ENCODE assay signal across 17 cellular contexts in the genomic region with DNA sequence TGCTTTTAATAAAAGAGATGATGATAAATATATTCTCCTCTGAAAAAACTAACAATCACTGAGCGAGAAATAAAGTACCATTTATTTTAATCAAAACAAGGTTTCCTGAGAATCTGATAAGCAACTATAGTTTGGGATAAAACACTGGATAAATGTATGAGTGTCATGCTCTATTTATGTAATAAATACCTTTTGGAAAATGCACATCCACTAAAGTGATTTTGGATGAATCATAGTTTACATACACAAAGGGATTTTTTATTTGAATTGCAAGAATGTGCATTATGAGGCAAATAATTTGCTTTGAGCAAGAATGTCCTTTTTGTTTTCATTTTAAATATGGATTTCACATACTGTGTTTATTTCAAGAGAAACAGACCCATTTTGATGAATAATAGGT.
DNase-seq lines count a peak whose midpoint lies in the region; ATAC-seq and TF ChIP-seq lines count a peak whose summit lies in the region.
"Had no signal": no experiment of that assay in that cellular context is flagged by ENCODE, and none has a peak within 500 bp of the region (broad histone marks: within the 10 kb centered on the region; RNA-seq: fewer than 3 reads in every experiment).

No MANE protein-coding gene starts in this region.

- no peaks in the 10 kb centered on the region for H3K36me3 Mint-ChIP-seq in naive thymus-derived CD4-positive, alpha-beta T cell
- H3K36me3 Mint-ChIP-seq: CD4-positive, CD25-positive, alpha-beta regulatory T cell; CD8-positive, alpha-beta T cell had no signal

- no peaks in the 10 kb centered on the region for H4K20me1 ChIP-seq in IMR-90 (ENCODE audit: insufficient read depth, low read length)

- no peak overlapping the region for H2AK5ac ChIP-seq in IMR-90 (ENCODE audit: low read depth, low read length)

- no peak overlapping the region for H2BK15ac ChIP-seq in IMR-90 (ENCODE audit: low read depth, low read length)

- no peaks in the 10 kb centered on the region for H3K79me1 ChIP-seq in IMR-90 (ENCODE audit: low read depth in 1 of 2, low read length in 2 of 2)

- no peak overlapping the region for H4K91ac ChIP-seq in IMR-90 (ENCODE audit: insufficient read depth, low read depth, low read length)

- no peak overlapping the region for H3K27ac Mint-ChIP-seq in naive thymus-derived CD4-positive, alpha-beta T cell
- H3K27ac Mint-ChIP-seq: CD4-positive, CD25-positive, alpha-beta regulatory T cell; CD8-positive, alpha-beta T cell; GM23338; H9 had no signal

- no peak overlapping the region for H3K14ac ChIP-seq in IMR-90 (replicated peaks; ENCODE audit: low read depth, low read length)

- H3K4me1 Mint-ChIP-seq in naive thymus-derived CD4-positive, alpha-beta T cell: no peaks in the 10 kb centered on the region
- H3K4me1 Mint-ChIP-seq: CD4-positive, CD25-positive, alpha-beta regulatory T cell; GM23338; H9 had no signal

- H3K9me3 Mint-ChIP-seq in naive thymus-derived CD4-positive, alpha-beta T cell: no peaks in the 10 kb centered on the region
- H3K9me3 Mint-ChIP-seq: CD8-positive, alpha-beta T cell had no signal

- no peak overlapping the region; the same call in 1 of the 2 replicates for H3K27ac ChIP-seq in IMR-90 (ENCODE audit: insufficient read depth, low read length)
- H3K27ac ChIP-seq in naive thymus-derived CD4-positive, alpha-beta T cell (ENCODE audit: low read depth, low read length): no peak overlapping the region
- H3K27ac ChIP-seq: C4-2B had no signal

- H2AFZ ChIP-seq in IMR-90 (replicated peaks; ENCODE audit: low read length, poor library complexity): no peak overlapping the region
- H2AFZ ChIP-seq: GM23338 had no signal

- no peak overlapping the region for H3K4ac ChIP-seq in IMR-90 (ENCODE audit: low read depth, low read length)

- H3K36me3 ChIP-seq in IMR-90 (ENCODE audit: control insufficient read depth, insufficient read depth, low read length) (no peaks in the 10 kb centered on the region), skeletal muscle satellite cell (ENCODE audit: insufficient read depth, low read length) (no peaks in the 10 kb centered on the region)
- no peaks in the 10 kb centered on the region for H3K36me3 ChIP-seq in naive thymus-derived CD4-positive, alpha-beta T cell (ENCODE audit: control insufficient read depth in 2 of 3, insufficient read depth in 3 of 3, low read length in 3 of 3)

- no peak for TF ChIP-seq CTCF in IMR-90 (conservative IDR thresholded peaks at IDR 0.05; ENCODE audit: low read depth, low read length)

- no peak overlapping the region for H3K56ac ChIP-seq in IMR-90 (ENCODE audit: extremely low read depth, insufficient read depth, low read length)

- no peaks in the 10 kb centered on the region for H3K9me1 ChIP-seq in IMR-90 (ENCODE audit: insufficient read depth, low read length)

- H3K9me3 ChIP-seq in IMR-90 (ENCODE audit: control insufficient read depth, insufficient read depth, low read length) (no peaks in the 10 kb centered on the region), skeletal muscle satellite cell (replicated peaks; ENCODE audit: low read length) (no peaks in the 10 kb centered on the region)
- no peaks in the 10 kb centered on the region for H3K9me3 ChIP-seq in naive thymus-derived CD4-positive, alpha-beta T cell (ENCODE audit: control insufficient read depth in 2 of 3, low read length in 3 of 3)
- H3K9me3 ChIP-seq: Caco-2 had no signal

- H2AK9ac ChIP-seq in IMR-90 (replicated peaks; ENCODE audit: low read depth, low read length, poor library complexity): no peak overlapping the region

- no peaks in the 10 kb centered on the region for H3K4me1 ChIP-seq in IMR-90 (ENCODE audit: control insufficient read depth, insufficient read depth, low read length)
- H3K4me1 ChIP-seq in skeletal muscle satellite cell (ENCODE audit: control insufficient read depth, insufficient read depth, low read length): peaks cover 16% of the 10 kb centered on the region
- H3K4me1 ChIP-seq in naive thymus-derived CD4-positive, alpha-beta T cell (ENCODE audit: control insufficient read depth in 2 of 2, insufficient read depth in 2 of 2, low read length in 2 of 2): no peaks in the 10 kb centered on the region
- H3K4me1 ChIP-seq: Caco-2 had no signal

- H2BK120ac ChIP-seq in IMR-90 (ENCODE audit: low read depth, low read length): no peak overlapping the region

- CTCF ChIA-PET in IMR-90 (lab: Yijun Ruan, JAX): no interaction called here
- CTCF ChIA-PET in naive thymus-derived CD4-positive, alpha-beta T cell (lab: Charles Lee): no interaction called here

- peak; percentile 70 for ATAC-seq in IMR-90 (ENCODE audit: low read depth)
- peak; percentile 76 for ATAC-seq in SK-N-SH treated with all-trans-retinoic acid at 6 μM for 48 hours
- ATAC-seq in HG02840 (IDR thresholded peaks at IDR 0.05; ENCODE audit: low FRiP score, unreplicated experiment): no peak
- no peak for ATAC-seq in naive thymus-derived CD4-positive, alpha-beta T cell
- ATAC-seq: CD8-positive, alpha-beta T cell; GM12878; GM23338; HCT116 had no signal

- no CpG with 5 or more reads among the region's 1 CpG for WGBS in IMR-90 (ENCODE audit: extremely low coverage in 2 of 2, insufficient read length in 1 of 2), 2 experiments

- H3K4me3 ChIP-seq in IMR-90 (ENCODE audit: insufficient read depth, low read depth, low read length): no peak overlapping the region
- no peak overlapping the region for H3K4me3 ChIP-seq in skeletal muscle satellite cell (ENCODE audit: low read length)
- no peak overlapping the region for H3K4me3 ChIP-seq in naive thymus-derived CD4-positive, alpha-beta T cell (ENCODE audit: low read length)
- H3K4me3 ChIP-seq: GM12878, GM23338 had no signal

- H3K4me2 ChIP-seq in IMR-90 (ENCODE audit: low read depth, low read length) (no peak overlapping the region), skeletal muscle satellite cell (ENCODE audit: low read length) (peak overlapping the region; percentile 20)
- H3K4me2 ChIP-seq: GM23338 had no signal

- H2BK5ac ChIP-seq in IMR-90 (ENCODE audit: low read depth, low read length, poor library complexity, severe bottlenecking): peak overlapping the region; percentile 33

- H3K9ac ChIP-seq in IMR-90 (ENCODE audit: low read depth, low read length) (no peak overlapping the region), skeletal muscle satellite cell (ENCODE audit: low read depth, low read length) (peak overlapping the region; percentile 11)

- TF ChIP-seq POLR2A in IMR-90 (IDR thresholded peaks at IDR 0.05; ENCODE audit: low read depth, low read length): no peak

- H3K23ac ChIP-seq in IMR-90 (ENCODE audit: low read depth, low read length): no peak overlapping the region

- no peak overlapping the region for H4K5ac ChIP-seq in IMR-90 (ENCODE audit: low read depth, low read length)

- no TSS peak for BruUV-seq in IMR-90 (replicated peaks; lab: Mats Ljungman, UMichigan)

- H3K4me3 Mint-ChIP-seq in naive thymus-derived CD4-positive, alpha-beta T cell: no peak overlapping the region
- H3K4me3 Mint-ChIP-seq: CD4-positive, CD25-positive, alpha-beta regulatory T cell; CD8-positive, alpha-beta T cell; GM23338; H9 had no signal

- in situ Hi-C loops in IMR-90 (cut with MboI; ENCODE audit: low sequenced_read_pairs): no loop called here

- H3K27me3 Mint-ChIP-seq in naive thymus-derived CD4-positive, alpha-beta T cell: peaks cover 0 to 4% (median 0%) of the 10 kb centered on the region in 5 donors
- H3K27me3 Mint-ChIP-seq: CD4-positive, CD25-positive, alpha-beta regulatory T cell had no signal

- no peak overlapping the region for H2BK20ac ChIP-seq in IMR-90 (ENCODE audit: low read depth, low read length)

- no peak for TF ChIP-seq RAD21 in IMR-90 (IDR thresholded peaks at IDR 0.05; ENCODE audit: low read length)

- dilution Hi-C loops in IMR-90 (cut with HindIII; ENCODE audit: low sequenced_read_pairs, unreplicated experiment): no loop called here

- H4K8ac ChIP-seq in IMR-90 (ENCODE audit: low read depth in 2 of 2, low read length in 2 of 2): no peak overlapping the region

- intact Hi-C loops in IMR-90 (cut with micrococcal nuclease): no loop called here
- intact Hi-C loops in naive thymus-derived CD4-positive, alpha-beta T cell (cut with micrococcal nuclease): no loop called here

- DNase-seq in IMR-90: peak; percentile 66
- no peak for DNase-seq in naive thymus-derived CD4-positive, alpha-beta T cell
- DNase-seq in activated CD4-positive, CD25-positive, alpha-beta regulatory T cell treated with anti-CD3 and anti-CD28 coated beads, Interleukin-2, amount 50 U/mL, for 72 hours: no peak
- DNase-seq: Caco-2; CD4-positive, CD25-positive, alpha-beta regulatory T cell; CD8-positive, alpha-beta T cell; DMS153; DND-41; GDM1; H9 had no signal

- no peaks in the 10 kb centered on the region for H3K27me3 ChIP-seq in IMR-90 (ENCODE audit: control insufficient read depth, insufficient read depth, low read length)
- no peaks in the 10 kb centered on the region for H3K27me3 ChIP-seq in skeletal muscle satellite cell (ENCODE audit: control insufficient read depth, insufficient read depth, low read length)
- no peaks in the 10 kb centered on the region for H3K27me3 ChIP-seq in naive thymus-derived CD4-positive, alpha-beta T cell (ENCODE audit: control insufficient read depth in 2 of 2, insufficient read depth in 2 of 2, low read length in 2 of 2)

- POLR2A ChIA-PET in IMR-90 (lab: Charles Lee; ENCODE audit: unreplicated experiment): no interaction called here
- POLR2A ChIA-PET in naive thymus-derived CD4-positive, alpha-beta T cell (lab: Charles Lee): no interaction called here

- H3K18ac ChIP-seq in IMR-90 (ENCODE audit: low read depth, low read length): no peak overlapping the region

TF ChIP-seq in IMR-90, 13 proteins besides CTCF, POLR2A, EP300 and RAD21 (continues in another document):
- TF ChIP-seq MAZ (IDR thresholded peaks at IDR 0.05; ENCODE audit: borderline replicate concordance, low read depth, low read length): no peak
- TF ChIP-seq, protein P1, sequence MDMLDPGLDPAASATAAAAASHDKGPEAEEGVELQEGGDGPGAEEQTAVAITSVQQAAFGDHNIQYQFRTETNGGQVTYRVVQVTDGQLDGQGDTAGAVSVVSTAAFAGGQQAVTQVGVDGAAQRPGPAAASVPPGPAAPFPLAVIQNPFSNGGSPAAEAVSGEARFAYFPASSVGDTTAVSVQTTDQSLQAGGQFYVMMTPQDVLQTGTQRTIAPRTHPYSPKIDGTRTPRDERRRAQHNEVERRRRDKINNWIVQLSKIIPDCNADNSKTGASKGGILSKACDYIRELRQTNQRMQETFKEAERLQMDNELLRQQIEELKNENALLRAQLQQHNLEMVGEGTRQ (IDR thresholded peaks at IDR 0.05; ENCODE audit: low read depth, low read length): no peak

TF ChIP-seq in SK-N-SH treated with all-trans-retinoic acid at 6 μM for 48 hours, 23 proteins besides CTCF, POLR2A, EP300 and RAD21:
- no peak for TF ChIP-seq ARNTL (CRISPR knock-in tag; IDR thresholded peaks at IDR 0.05; ENCODE audit: borderline replicate concordance, low read depth)
- TF ChIP-seq TOX (CRISPR knock-in tag; IDR thresholded peaks at IDR 0.05; ENCODE audit: borderline replicate concordance): no peak
- TF ChIP-seq ISL1 (CRISPR knock-in tag; IDR thresholded peaks at IDR 0.05): peak; percentile 84
- no peak for TF ChIP-seq ZFP3 (CRISPR knock-in tag; IDR thresholded peaks at IDR 0.05)
- TF ChIP-seq PPARA (CRISPR knock-in tag; IDR thresholded peaks at IDR 0.05; ENCODE audit: borderline replicate concordance): no peak

Comparison
In these comparisons a context has a peak if more than half of its experiments do, and no peak if none do; other contexts are left out.
1. ATAC-seq: peak in IMR-90 (single experiment) and SK-N-SH treated with all-trans-retinoic acid at 6 μM for 48 hours (single experiment); none in HG02840 (single experiment) and naive thymus-derived CD4-positive, alpha-beta T cell (single experiment).